ENCODE assay signal across 9 cellular contexts in genomic region chr3:79517766-79518413, GRCh38.
DNase-seq lines count a peak whose midpoint lies in the region; ATAC-seq and TF ChIP-seq lines count a peak whose summit lies in the region.
"Had no signal": no experiment of that assay in that cellular context is flagged by ENCODE, and none has a peak within 500 bp of the region (broad histone marks: within the 10 kb centered on the region; RNA-seq: fewer than 3 reads in every experiment).

No MANE protein-coding gene starts in this region.

- no peak overlapping the region for H3K4me2 ChIP-seq in Loucy (ENCODE audit: low read depth, low read length, poor library complexity, severe bottlenecking)

- H3F3A ChIP-seq in Loucy (ENCODE audit: low read depth), result no peaks in the 10 kb centered on the region

- in situ Hi-C loops in G401 (cut with HindIII; ENCODE audit: low sequenced_read_pairs), result no loop called here
- in situ Hi-C loops in brain microvascular endothelial cell (cut with HindIII; ENCODE audit: low pct_ligation_motif_present, low sequenced_read_pairs), result loop anchor here (25.0 kb wide), 1 partner anchor 1169 kb away; no protein-coding TSS in a partner anchor

- H3K27me3 Mint-ChIP-seq in nephron (ENCODE audit: low read depth), result no peaks in the 10 kb centered on the region
- no peaks in the 10 kb centered on the region for H3K27me3 Mint-ChIP-seq in activated T-helper 17 cell treated with anti-CD3 and anti-CD28 coated beads, Interleukin-2, amount 50 U/mL, for 72 hours
- H3K27me3 Mint-ChIP-seq in activated CD8-positive, alpha-beta memory T cell treated with anti-CD3 and anti-CD28 coated beads, Interleukin-2, amount 10 ng/mL, durations not matched to agents 7 days and 5 days, result no peaks in the 10 kb centered on the region
- H3K27me3 Mint-ChIP-seq: dendritic cell treated with granulocyte-macrophage colony-stimulating factor and Interleukin-4, amounts not matched to agents 40 ng/mL and 50 ng/mL, for 4 days had no signal

- H3K79me2 ChIP-seq in Loucy (ENCODE audit: insufficient read depth, low read length), result no peaks in the 10 kb centered on the region

- no peak for ATAC-seq in activated T-helper 17 cell treated with anti-CD3 and anti-CD28 coated beads, Interleukin-2, amount 50 U/mL, for 72 hours (replicated peaks)
- no peak for ATAC-seq in activated CD8-positive, alpha-beta memory T cell treated with anti-CD3 and anti-CD28 coated beads, Interleukin-2, amount 10 ng/mL, durations not matched to agents 7 days and 5 days
- ATAC-seq in HG02763 (IDR thresholded peaks at IDR 0.05; ENCODE audit: unreplicated experiment), result no peak

- H3K9me2 ChIP-seq in Loucy (replicated peaks; ENCODE audit: low read depth, low read length), result no peaks in the 10 kb centered on the region

- H3K4me1 Mint-ChIP-seq in nephron, result peaks cover 9% of the 10 kb centered on the region
- H3K4me1 Mint-ChIP-seq in activated T-helper 17 cell treated with anti-CD3 and anti-CD28 coated beads, Interleukin-2, amount 50 U/mL, for 72 hours, result no peaks in the 10 kb centered on the region
- no peaks in the 10 kb centered on the region for H3K4me1 Mint-ChIP-seq in activated CD8-positive, alpha-beta memory T cell treated with anti-CD3 and anti-CD28 coated beads, Interleukin-2, amount 10 ng/mL, durations not matched to agents 7 days and 5 days

- no peaks in the 10 kb centered on the region for H4K20me1 ChIP-seq in Loucy (ENCODE audit: insufficient read depth, low read length, poor library complexity, severe bottlenecking)

- H3K4me3 ChIP-seq in Loucy (ENCODE audit: low read length, poor library complexity, severe bottlenecking) (no peak overlapping the region), brain microvascular endothelial cell (ENCODE audit: low read depth, low read length) (no peak overlapping the region)

- no peaks in the 10 kb centered on the region for H3K36me3 ChIP-seq in Loucy (ENCODE audit: insufficient read depth, low read length)
- H3K36me3 ChIP-seq in brain microvascular endothelial cell (replicated peaks), result no peaks in the 10 kb centered on the region

- H3K27me3 ChIP-seq in Loucy (ENCODE audit: insufficient read depth, low read length, poor library complexity, severe bottlenecking), result no peaks in the 10 kb centered on the region
- H3K27me3 ChIP-seq in brain microvascular endothelial cell (replicated peaks), result no peaks in the 10 kb centered on the region

- H3K4me3 Mint-ChIP-seq in nephron, result no peak overlapping the region
- no peak overlapping the region for H3K4me3 Mint-ChIP-seq in activated T-helper 17 cell treated with anti-CD3 and anti-CD28 coated beads, Interleukin-2, amount 50 U/mL, for 72 hours
- no peak overlapping the region for H3K4me3 Mint-ChIP-seq in activated CD8-positive, alpha-beta memory T cell treated with anti-CD3 and anti-CD28 coated beads, Interleukin-2, amount 10 ng/mL, durations not matched to agents 7 days and 5 days
- H3K4me3 Mint-ChIP-seq: dendritic cell treated with granulocyte-macrophage colony-stimulating factor and Interleukin-4, amounts not matched to agents 40 ng/mL and 50 ng/mL, for 4 days had no signal

- CTCF ChIA-PET in activated CD8-positive, alpha-beta memory T cell treated with anti-CD3 and anti-CD28 coated beads, Interleukin-2, amount 10 ng/mL, durations not matched to agents 7 days and 5 days (lab: Charles Lee), result no interaction called here

- H3K27ac Mint-ChIP-seq in nephron, result no peak overlapping the region
- no peak overlapping the region for H3K27ac Mint-ChIP-seq in activated T-helper 17 cell treated with anti-CD3 and anti-CD28 coated beads, Interleukin-2, amount 50 U/mL, for 72 hours
- H3K27ac Mint-ChIP-seq in activated CD8-positive, alpha-beta memory T cell treated with anti-CD3 and anti-CD28 coated beads, Interleukin-2, amount 10 ng/mL, durations not matched to agents 7 days and 5 days, result no peak overlapping the region
- H3K27ac Mint-ChIP-seq: dendritic cell treated with granulocyte-macrophage colony-stimulating factor and Interleukin-4, amounts not matched to agents 40 ng/mL and 50 ng/mL, for 4 days had no signal

- no peaks in the 10 kb centered on the region for H3K9me3 ChIP-seq in Loucy (ENCODE audit: insufficient read depth, low read depth, low read length)

- H3K9me3 Mint-ChIP-seq in nephron, result no peaks in the 10 kb centered on the region
- no peaks in the 10 kb centered on the region for H3K9me3 Mint-ChIP-seq in activated T-helper 17 cell treated with anti-CD3 and anti-CD28 coated beads, Interleukin-2, amount 50 U/mL, for 72 hours
- H3K9me3 Mint-ChIP-seq in activated CD8-positive, alpha-beta memory T cell treated with anti-CD3 and anti-CD28 coated beads, Interleukin-2, amount 10 ng/mL, durations not matched to agents 7 days and 5 days (ENCODE audit: low read depth), result no peaks in the 10 kb centered on the region
- H3K9me3 Mint-ChIP-seq: dendritic cell treated with granulocyte-macrophage colony-stimulating factor and Interleukin-4, amounts not matched to agents 40 ng/mL and 50 ng/mL, for 4 days had no signal

- H3K4me1 ChIP-seq in Loucy (ENCODE audit: insufficient read depth, low read length, poor library complexity, severe bottlenecking), result no peaks in the 10 kb centered on the region

- DNase-seq in G401 (ENCODE audit: low spot score) (peak; percentile 5), brain microvascular endothelial cell (peak; percentile 49), UCSD-AML1 (lab: John Stamatoyannopoulos, UW; ENCODE audit: unreplicated experiment) (no peak)
- no peak for DNase-seq in activated CD8-positive, alpha-beta memory T cell treated with anti-CD3 and anti-CD28 coated beads, Interleukin-2, amount 10 ng/mL, durations not matched to agents 7 days and 5 days

- H2AFZ ChIP-seq in Loucy (ENCODE audit: low read length), result no peak overlapping the region

- TF ChIP-seq CTCF in Loucy (conservative IDR thresholded peaks at IDR 0.05; ENCODE audit: low read length), result peak; percentile 61
- TF ChIP-seq CTCF in brain microvascular endothelial cell (IDR thresholded peaks at IDR 0.05; ENCODE audit: low read depth, low read length, missing control alignments), result peak; percentile 80
- TF ChIP-seq CTCF in nephron (IDR thresholded peaks at IDR 0.05; ENCODE audit: unreplicated experiment in 3 of 3), result peak; percentile 56 to 78 (median 68)

- no peak overlapping the region for H3K9ac ChIP-seq in Loucy (ENCODE audit: low read depth, low read length, poor library complexity, severe bottlenecking)

- no peak overlapping the region for H3K27ac ChIP-seq in brain microvascular endothelial cell

- H3K36me3 Mint-ChIP-seq in nephron (ENCODE audit: low read depth), result no peaks in the 10 kb centered on the region
- no peaks in the 10 kb centered on the region for H3K36me3 Mint-ChIP-seq in activated T-helper 17 cell treated with anti-CD3 and anti-CD28 coated beads, Interleukin-2, amount 50 U/mL, for 72 hours (ENCODE audit: low read depth)
- no peaks in the 10 kb centered on the region for H3K36me3 Mint-ChIP-seq in activated CD8-positive, alpha-beta memory T cell treated with anti-CD3 and anti-CD28 coated beads, Interleukin-2, amount 10 ng/mL, durations not matched to agents 7 days and 5 days

Comparison
In these comparisons a context has a peak if more than half of its experiments do, and no peak if none do; other contexts are left out.
1. DNase-seq: peak in G401 (single experiment) and brain microvascular endothelial cell (single experiment); none in UCSD-AML1 (single experiment) and activated CD8-positive, alpha-beta memory T cell treated with anti-CD3 and anti-CD28 coated beads, Interleukin-2, amount 10 ng/mL, durations not matched to agents 7 days and 5 days (single experiment).
2. Peak in every context shown above with its lines, with median percentiles within 50 percentile points of each other: CTCF ChIP-seq.